In the genomic region with DNA sequence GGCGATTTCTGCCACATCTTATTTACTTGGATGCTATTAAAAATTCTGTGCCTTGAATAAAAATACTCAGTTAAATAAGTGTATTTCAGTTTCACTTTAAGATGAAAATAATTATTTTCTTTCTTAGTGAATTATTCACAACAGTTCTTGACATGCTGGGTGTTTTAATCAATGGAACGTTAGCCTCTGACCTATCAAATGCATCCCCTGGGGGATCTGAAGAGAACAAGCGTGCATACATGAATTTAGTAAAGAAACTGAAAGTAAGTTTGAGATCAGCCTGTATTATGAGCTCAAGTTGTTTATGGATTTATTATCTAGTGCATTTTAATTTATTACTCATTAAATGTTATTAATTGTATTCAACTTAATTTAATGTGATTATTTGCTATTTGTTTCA, we compare ENCODE assay signal across 10 cellular contexts. TPM values are rescaled to one million over a fixed set of nuclear protein-coding genes. Genes with fewer than 3 reads are reported as not detected.
A peak's percentile ranks its signal among the peaks of the same experiment; 100 is the strongest.
DNase-seq lines count a peak whose midpoint lies in the region; ATAC-seq and TF ChIP-seq lines count a peak whose summit lies in the region.
"Had no signal": no experiment of that assay in that cellular context is flagged by ENCODE, and none has a peak within 500 bp of the region (broad histone marks: within the 10 kb centered on the region; RNA-seq: fewer than 3 reads in every experiment).

No MANE protein-coding gene starts in this region.

- H3K4me3 ChIP-seq in osteoblast (ENCODE audit: insufficient read depth, low read length), result no peak overlapping the region

- peak overlapping the region; percentile 50 for H2AFZ ChIP-seq in osteoblast (ENCODE audit: low read length)

- peaks cover 5% of the 10 kb centered on the region for H3K4me1 ChIP-seq in osteoblast (ENCODE audit: insufficient read depth, low read length)

- no peaks in the 10 kb centered on the region for H3K9me3 Mint-ChIP-seq in IgD-negative memory B cell
- no peaks in the 10 kb centered on the region for H3K9me3 Mint-ChIP-seq in activated T-helper 2 cell treated with anti-CD3 and anti-CD28 coated beads, Interferon-gamma antibody, Interleukin-2, Interleukin-4, amounts not matched to agents 10 μg/mL and 5 μg/mL and 100 μg/mL, durations not matched to agents 14 hours and 24 hours and 36 hours
- H3K9me3 Mint-ChIP-seq: T-helper 1 cell treated with Interleukin-12 subunit alpha and Interleukin-12 subunit beta and Interleukin-4 antibody, amounts not matched to agents 30 μg/mL and 1 μg/mL, for 36 hours had no signal

- TF ChIP-seq CTCF in osteoblast (IDR thresholded peaks at IDR 0.05; ENCODE audit: extremely low read depth, low read depth, low read length), result no peak

- H3K27me3 Mint-ChIP-seq in IgD-negative memory B cell, result no peaks in the 10 kb centered on the region
- peaks cover under 1% of the 10 kb centered on the region for H3K27me3 Mint-ChIP-seq in activated T-helper 2 cell treated with anti-CD3 and anti-CD28 coated beads, Interferon-gamma antibody, Interleukin-2, Interleukin-4, amounts not matched to agents 10 μg/mL and 5 μg/mL and 100 μg/mL, durations not matched to agents 14 hours and 24 hours and 36 hours (ENCODE audit: low read depth)

- no peaks in the 10 kb centered on the region for H3K9me3 ChIP-seq in osteoblast (ENCODE audit: low read depth, low read length)

- H3K4me2 ChIP-seq in osteoblast (ENCODE audit: insufficient read depth, low read length), result peak overlapping the region; percentile 64

- H3K4me3 Mint-ChIP-seq in IgD-negative memory B cell, result peak overlapping the region; percentile 45 to 69 (median 56)
- H3K4me3 Mint-ChIP-seq in activated T-helper 2 cell treated with anti-CD3 and anti-CD28 coated beads, Interferon-gamma antibody, Interleukin-2, Interleukin-4, amounts not matched to agents 10 μg/mL and 5 μg/mL and 100 μg/mL, durations not matched to agents 14 hours and 24 hours and 36 hours (ENCODE audit: low read depth), result no peak overlapping the region
- H3K4me3 Mint-ChIP-seq: T-helper 1 cell treated with Interleukin-12 subunit alpha and Interleukin-12 subunit beta and Interleukin-4 antibody, amounts not matched to agents 30 μg/mL and 1 μg/mL, for 36 hours had no signal

- no peaks in the 10 kb centered on the region for H3K36me3 ChIP-seq in osteoblast (ENCODE audit: insufficient read depth, low read length)

- peak overlapping the region; percentile 33 to 94 (median 78) for H3K27ac Mint-ChIP-seq in IgD-negative memory B cell
- no peak overlapping the region for H3K27ac Mint-ChIP-seq in activated T-helper 2 cell treated with anti-CD3 and anti-CD28 coated beads, Interferon-gamma antibody, Interleukin-2, Interleukin-4, amounts not matched to agents 10 μg/mL and 5 μg/mL and 100 μg/mL, durations not matched to agents 14 hours and 24 hours and 36 hours
- H3K27ac Mint-ChIP-seq: T-helper 1 cell treated with Interleukin-12 subunit alpha and Interleukin-12 subunit beta and Interleukin-4 antibody, amounts not matched to agents 30 μg/mL and 1 μg/mL, for 36 hours had no signal

- no peak overlapping the region for H3K27ac ChIP-seq in osteoblast (ENCODE audit: low read depth, low read length)

- no peaks in the 10 kb centered on the region for H3K79me2 ChIP-seq in osteoblast (ENCODE audit: insufficient read depth, low read length)

- intact Hi-C loops in activated T-helper 2 cell treated with anti-CD3 and anti-CD28 coated beads, Interferon-gamma antibody, Interleukin-2, Interleukin-4, amounts not matched to agents 10 μg/mL and 5 μg/mL and 100 μg/mL, durations not matched to agents 14 hours and 24 hours and 36 hours (cut with micrococcal nuclease), result no loop called here

- ATAC-seq in GM18861 (IDR thresholded peaks at IDR 0.05; ENCODE audit: unreplicated experiment) (peak; percentile 58), GM21786 (IDR thresholded peaks at IDR 0.05; ENCODE audit: unreplicated experiment) (peak; percentile 52)

- H3K36me3 Mint-ChIP-seq in IgD-negative memory B cell, result no peaks in the 10 kb centered on the region
- H3K36me3 Mint-ChIP-seq in activated T-helper 2 cell treated with anti-CD3 and anti-CD28 coated beads, Interferon-gamma antibody, Interleukin-2, Interleukin-4, amounts not matched to agents 10 μg/mL and 5 μg/mL and 100 μg/mL, durations not matched to agents 14 hours and 24 hours and 36 hours (ENCODE audit: low read depth), result no peaks in the 10 kb centered on the region

- no peaks in the 10 kb centered on the region for H3K27me3 ChIP-seq in osteoblast (ENCODE audit: insufficient read depth, low read length)

- DNase-seq in osteoblast (ENCODE audit: insufficient read length, low spot score, missing footprints), result no peak
- no peak for DNase-seq in NCI-H1417 (lab: John Stamatoyannopoulos, UW)
- DNase-seq in T-helper 9 cell, result no peak
- DNase-seq in activated T-helper 2 cell treated with anti-CD3 and anti-CD28 coated beads, Interferon-gamma antibody, Interleukin-2, Interleukin-4, amounts not matched to agents 10 μg/mL and 5 μg/mL and 100 μg/mL, durations not matched to agents 14 hours and 24 hours and 36 hours (ENCODE audit: low spot score), result no peak
- DNase-seq in NCI-H510A (lab: John Stamatoyannopoulos, UW), result no peak
- DNase-seq: stimulated activated CD4-positive, alpha-beta T cell treated with anti-CD3 and anti-CD28 coated beads, Interleukin-12 subunit alpha, Interleukin-12 subunit beta, amount 100 ng/mL, for 4 hours had no signal

- no peaks in the 10 kb centered on the region for H4K20me1 ChIP-seq in osteoblast (ENCODE audit: insufficient read depth, low read length)

- peaks cover 44 to 55% (median 46%) of the 10 kb centered on the region in 3 donors for H3K4me1 Mint-ChIP-seq in IgD-negative memory B cell
- H3K4me1 Mint-ChIP-seq in activated T-helper 2 cell treated with anti-CD3 and anti-CD28 coated beads, Interferon-gamma antibody, Interleukin-2, Interleukin-4, amounts not matched to agents 10 μg/mL and 5 μg/mL and 100 μg/mL, durations not matched to agents 14 hours and 24 hours and 36 hours (ENCODE audit: low read depth), result peaks cover 7% of the 10 kb centered on the region

RNA-seq across cellular contexts. Expression of gene P2RY12, which starts 0.6 kb away (rescaled TPM):
- polyA plus RNA-seq in IgD-negative memory B cell, result 1.7 TPM
- total RNA-seq in osteoblast, result not detected in 2 replicates
- not detected in 2 replicates for total RNA-seq in activated T-helper 2 cell treated with anti-CD3 and anti-CD28 coated beads, Interferon-gamma antibody, Interleukin-2, Interleukin-4, amounts not matched to agents 10 μg/mL and 5 μg/mL and 100 μg/mL, durations not matched to agents 14 hours and 24 hours and 36 hours

RNA-seq across cellular contexts. Expression of gene P2RY13, which starts 54.6 kb away (rescaled TPM):
- polyA plus RNA-seq in IgD-negative memory B cell, result 0.46 TPM
- total RNA-seq in osteoblast, result not detected in 2 replicates
- total RNA-seq in activated T-helper 2 cell treated with anti-CD3 and anti-CD28 coated beads, Interferon-gamma antibody, Interleukin-2, Interleukin-4, amounts not matched to agents 10 μg/mL and 5 μg/mL and 100 μg/mL, durations not matched to agents 14 hours and 24 hours and 36 hours, result not detected in 2 replicates
